10 cellular contexts compared by ENCODE assay signal in the genomic region with DNA sequence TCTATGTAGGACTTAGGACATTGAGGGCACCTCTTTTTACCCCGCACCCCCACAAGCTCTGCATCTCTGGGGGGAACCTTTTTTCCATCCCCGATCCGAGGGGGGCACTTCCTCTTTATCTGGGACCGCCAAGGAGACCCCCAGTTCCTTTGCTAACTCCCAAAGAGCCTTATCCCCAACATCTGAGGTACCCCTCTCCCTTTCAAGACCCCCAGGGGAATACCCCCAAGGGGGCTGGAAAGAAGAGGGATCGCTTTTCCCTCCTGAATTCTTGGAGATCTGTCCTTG. TPM values are rescaled to one million over a fixed set of nuclear protein-coding genes. Genes with fewer than 3 reads are reported as not detected.
A peak's percentile ranks its signal among the peaks of the same experiment; 100 is the strongest.
DNase-seq lines count a peak whose midpoint lies in the region; TF ChIP-seq lines count a peak whose summit lies in the region.
"Had no signal": no experiment of that assay in that cellular context is flagged by ENCODE, and none has a peak within 500 bp of the region (broad histone marks: within the 10 kb centered on the region; RNA-seq: fewer than 3 reads in every experiment).

No MANE protein-coding gene starts in this region.

- H3K9ac ChIP-seq in KMS-11, result no peak overlapping the region

- peak overlapping the region; percentile 63 for H3K4me2 ChIP-seq in KMS-11

- H3K36me3 Mint-ChIP-seq in Calu3 (ENCODE audit: insufficient read depth, unreplicated experiment) (peaks cover 18% of the 10 kb centered on the region), brain (peaks cover 26% of the 10 kb centered on the region), nephron (ENCODE audit: low read depth) (no peaks in the 10 kb centered on the region)

- intact Hi-C loops in Calu3 (cut with micrococcal nuclease; ENCODE audit: unreplicated experiment), result no loop called here

- peaks cover 28% of the 10 kb centered on the region for H3K4me1 ChIP-seq in KMS-11 (ENCODE audit: low read depth, poor library complexity, severe bottlenecking)

- H3K36me3 ChIP-seq in KMS-11 (ENCODE audit: insufficient read depth), result no peaks in the 10 kb centered on the region

- TF ChIP-seq CTCF in Calu3 (IDR thresholded peaks at IDR 0.05; ENCODE audit: unreplicated experiment), result no peak
- no peak for TF ChIP-seq CTCF in KMS-11 (conservative IDR thresholded peaks at IDR 0.05; ENCODE audit: low read depth, low read length)
- TF ChIP-seq CTCF in brain (conservative IDR thresholded peaks at IDR 0.05), result no peak
- TF ChIP-seq CTCF in nephron (IDR thresholded peaks at IDR 0.05; ENCODE audit: unreplicated experiment in 3 of 3), result no peak

- H3K27ac Mint-ChIP-seq in Calu3 (ENCODE audit: unreplicated experiment) (peak overlapping the region; percentile 0), brain (peak overlapping the region in 1 of 5 experiments; percentile 72), nephron (no peak overlapping the region)

- H3K27ac ChIP-seq in KMS-11, result no peak overlapping the region
- H3K27ac ChIP-seq: body of pancreas had no signal

- H3K9me3 Mint-ChIP-seq in Calu3 (ENCODE audit: low read depth, unreplicated experiment) (no peaks in the 10 kb centered on the region), brain (peaks cover 0 to 14% (median 9%) of the 10 kb centered on the region in 5 experiments), nephron (peaks cover 12% of the 10 kb centered on the region)

- H3K27me3 ChIP-seq in KMS-11 (ENCODE audit: insufficient read depth, low read depth), result peaks cover 16% of the 10 kb centered on the region; the same call in 1 of the 2 replicates

- DNase-seq in Calu3 (no peak), erythroblast (lab: John Stamatoyannopoulos, UW) (no peak), globus pallidus (ENCODE audit: low spot score) (no peak)
- no peak for DNase-seq in stimulated activated CD4-positive, alpha-beta T cell treated with anti-CD3 and anti-CD28 coated beads, Interleukin-12 subunit alpha, Interleukin-12 subunit beta, amount 100 ng/mL, for 4 hours
- DNase-seq in activated CD4-positive, CD25-positive, alpha-beta regulatory T cell (lab: John Stamatoyannopoulos, UW), result no peak
- DNase-seq: body of pancreas; stimulated activated CD4-positive, alpha-beta T cell treated with anti-CD3 and anti-CD28 coated beads, Interleukin-4, amount 100 ng/mL, for 4 hours had no signal

- H3K27me3 Mint-ChIP-seq in Calu3 (ENCODE audit: unreplicated experiment), result peaks cover 45% of the 10 kb centered on the region
- H3K27me3 Mint-ChIP-seq in brain, result peaks cover 64% of the 10 kb centered on the region
- peaks cover 79% of the 10 kb centered on the region for H3K27me3 Mint-ChIP-seq in nephron (ENCODE audit: low read depth)

- H3K4me3 ChIP-seq in KMS-11 (IDR thresholded peaks at IDR 0.05; ENCODE audit: insufficient read depth, low read depth, low read length), result no peak overlapping the region
- H3K4me3 ChIP-seq: body of pancreas had no signal

- no TSS peak for BruUV-seq in Calu3 (replicated peaks; lab: Mats Ljungman, UMichigan)

- TF ChIP-seq POLR2A in erythroblast (IDR thresholded peaks at IDR 0.05; ENCODE audit: low read length), result no peak

- peak overlapping the region; percentile 90 for H3K4me3 Mint-ChIP-seq in Calu3 (ENCODE audit: low read depth, unreplicated experiment)
- peak overlapping the region; percentile 81 to 92 (median 88) for H3K4me3 Mint-ChIP-seq in brain
- peak overlapping the region; percentile 15 to 72 (median 57) for H3K4me3 Mint-ChIP-seq in nephron

- H4K20me1 ChIP-seq in KMS-11 (ENCODE audit: insufficient read depth), result no peaks in the 10 kb centered on the region

- CTCF ChIA-PET in Calu3 (lab: Charles Lee), result no interaction called here

- H3K4me1 Mint-ChIP-seq in Calu3 (ENCODE audit: low read depth, unreplicated experiment), result peaks cover 30% of the 10 kb centered on the region
- H3K4me1 Mint-ChIP-seq in brain, result peaks cover 43% of the 10 kb centered on the region
- peaks cover 28% of the 10 kb centered on the region for H3K4me1 Mint-ChIP-seq in nephron

- no peak overlapping the region for H2AFZ ChIP-seq in KMS-11 (ENCODE audit: low read depth)

- H3K79me2 ChIP-seq in KMS-11 (ENCODE audit: insufficient read depth, low read depth), result no peaks in the 10 kb centered on the region

RNA-seq across cellular contexts. Expression of a gene that starts 1.1 kb away (rescaled TPM):
- 0.92 and 1.6 TPM in 2 replicates for total RNA-seq in Calu3 (2022)
- 1.2 TPM for polyA plus RNA-seq in brain (ENCODE audit: insufficient read depth, low read depth, low replicate concordance)

RNA-seq across cellular contexts. Expression of a gene that starts 29.8 kb away (rescaled TPM):
- total RNA-seq in Calu3 (2022), result 1.4 and 1.5 TPM in 2 replicates
- 755 TPM for polyA plus RNA-seq in brain (ENCODE audit: insufficient read depth, low read depth, low replicate concordance)

RNA-seq across cellular contexts. Expression of a gene that starts 50.3 kb away (rescaled TPM):
- not detected in 2 replicates for total RNA-seq in Calu3 (2022)
- polyA plus RNA-seq in brain (ENCODE audit: insufficient read depth, low read depth, low replicate concordance), result 1.0 TPM

RNA-seq across cellular contexts. Expression of a gene that starts 59.0 kb away (rescaled TPM):
- total RNA-seq in Calu3 (2022), result 0.68 TPM in 1 of 2 replicates, not detected in the other
- not detected for polyA plus RNA-seq in brain (ENCODE audit: insufficient read depth, low read depth, low replicate concordance)
- total RNA-seq: body of pancreas had no signal
